19 cellular contexts compared by ENCODE assay signal in the genomic region with DNA sequence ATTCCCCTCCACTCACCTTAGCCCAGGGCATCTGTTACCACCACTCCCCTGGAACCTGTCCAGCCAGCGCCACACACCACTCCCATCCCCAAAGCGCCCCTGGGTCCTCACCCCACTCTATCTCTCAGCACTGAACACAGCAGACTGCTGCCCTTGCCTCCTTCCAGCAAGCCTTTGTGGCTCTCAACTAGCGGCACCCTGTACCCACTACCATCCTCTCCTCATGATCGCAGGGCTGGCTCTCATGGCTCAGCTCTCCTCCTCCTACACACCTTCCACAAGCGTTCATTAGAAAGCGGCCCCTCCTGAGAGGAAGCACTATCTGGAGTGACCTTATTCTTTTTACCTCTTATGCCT.
"Had no signal": no experiment of that assay in that cellular context is flagged by ENCODE, and none has a peak within 500 bp of the region (broad histone marks: within the 10 kb centered on the region; RNA-seq: fewer than 3 reads in every experiment).

No MANE protein-coding gene starts in this region.

- H3K9me3 ChIP-seq: adrenal gland, breast epithelium, gastrocnemius medialis, left ventricle myocardium inferior, tibial artery, vagina had no signal

- H3K27me3 ChIP-seq: vagina had no signal

- H3K27ac ChIP-seq: adrenal gland, breast epithelium, gastrocnemius medialis, left ventricle myocardium inferior, tibial artery, vagina, VCaP had no signal

- H3K4me1 Mint-ChIP-seq: activated CD4-positive, alpha-beta T cell treated with anti-CD3 and anti-CD28 coated beads for 36 hours had no signal

- H3K4me3 ChIP-seq: adrenal gland, breast epithelium, gastrocnemius medialis, left ventricle myocardium inferior, tibial artery, vagina had no signal

- H3K9me3 Mint-ChIP-seq: activated T-helper 1 cell treated with anti-CD3 and anti-CD28 coated beads, Interleukin-12 subunit alpha, Interleukin-12 subunit beta, Interleukin-2, Interleukin-4 antibody, amounts not matched to agents 30 ng/mL and 10 ng/mL and 1 ng/mL, durations not matched to agents 14 hours and 24 hours and 36 hours had no signal

- H3K36me3 ChIP-seq: adrenal gland, breast epithelium, gastrocnemius medialis, left ventricle myocardium inferior, tibial artery, vagina had no signal

- H3K4me3 Mint-ChIP-seq: activated CD4-positive, alpha-beta T cell treated with anti-CD3 and anti-CD28 coated beads for 36 hours; activated T-helper 1 cell treated with anti-CD3 and anti-CD28 coated beads, Interleukin-12 subunit alpha, Interleukin-12 subunit beta, Interleukin-2, Interleukin-4 antibody, amounts not matched to agents 30 ng/mL and 10 ng/mL and 1 ng/mL, durations not matched to agents 14 hours and 24 hours and 36 hours; nephron progenitor cell had no signal

- H3K27ac Mint-ChIP-seq: activated CD4-positive, alpha-beta T cell treated with anti-CD3 and anti-CD28 coated beads for 36 hours; activated naive CD4-positive, alpha-beta T cell treated with anti-CD3 and anti-CD28 coated beads, Interleukin-2, amount 50 U/mL, for 72 hours; activated T-helper 1 cell treated with anti-CD3 and anti-CD28 coated beads, Interleukin-12 subunit alpha, Interleukin-12 subunit beta, Interleukin-2, Interleukin-4 antibody, amounts not matched to agents 30 ng/mL and 10 ng/mL and 1 ng/mL, durations not matched to agents 14 hours and 24 hours and 36 hours; nephron progenitor cell had no signal

- H3K4me1 ChIP-seq: adrenal gland, breast epithelium, gastrocnemius medialis, left ventricle myocardium inferior, vagina had no signal

- H3K36me3 Mint-ChIP-seq: activated naive CD4-positive, alpha-beta T cell treated with anti-CD3 and anti-CD28 coated beads, Interleukin-2, amount 50 U/mL, for 72 hours had no signal

- DNase-seq: activated CD4-positive, alpha-beta T cell treated with anti-CD3 and anti-CD28 coated beads, Interleukin-2, amount 50 U/mL, for 48 hours; activated gamma-delta T cell treated with Interleukin-2 at 50 U/mL for 16 hours; activated T-cell treated with anti-CD3 and anti-CD28 coated beads for 4 hours; adrenal gland; cerebellar nuclear complex; cortex of kidney; gastrocnemius medialis; left ventricle myocardium inferior; nephron progenitor cell; retina; stimulated activated CD4-positive, alpha-beta T cell treated with anti-CD3 and anti-CD28 coated beads, Interleukin-2, amount 100 ng/mL, for 24 hours; stimulated activated naive CD4-positive, alpha-beta T cell treated with Interleukin-2 at 50 U/mL for 16 hours; tibial artery had no signal
